ENCODE assay signal across 9 cellular contexts in genomic region chr11:74870485-74870884, GRCh38.
DNase-seq lines count a peak whose midpoint lies in the region; ATAC-seq and TF ChIP-seq lines count a peak whose summit lies in the region.
"Had no signal": no experiment of that assay in that cellular context is flagged by ENCODE, and none has a peak within 500 bp of the region (broad histone marks: within the 10 kb centered on the region; RNA-seq: fewer than 3 reads in every experiment).

No MANE protein-coding gene starts in this region.

- H3K36me3 ChIP-seq in subcutaneous abdominal adipose tissue (ENCODE audit: control insufficient read depth in 5 of 5, insufficient read depth in 5 of 5, low read length in 5 of 5) = peaks cover 25 to 50% (median 35%) of the 10 kb centered on the region in 5 donors
- H3K36me3 ChIP-seq in effector memory CD4-positive, alpha-beta T cell (ENCODE audit: control insufficient read depth, insufficient read depth, low read length) = peaks cover 41% of the 10 kb centered on the region

- H3K4me1 Mint-ChIP-seq in activated CD8-positive, alpha-beta T cell treated with anti-CD3 and anti-CD28 coated beads for 36 hours (ENCODE audit: low read depth) = no peaks in the 10 kb centered on the region
- H3K4me1 Mint-ChIP-seq in activated CD8-positive, alpha-beta T cell treated with anti-CD3 and anti-CD28 coated beads, Interleukin-2, amount 10 ng/mL, durations not matched to agents 7 days and 5 days (ENCODE audit: low read depth) = no peaks in the 10 kb centered on the region
- H3K4me1 Mint-ChIP-seq in effector memory CD8-positive, alpha-beta T cell (ENCODE audit: low read depth in 2 of 2) = no peaks in the 10 kb centered on the region

- H3K4me1 ChIP-seq in subcutaneous abdominal adipose tissue (ENCODE audit: control insufficient read depth in 5 of 5, insufficient read depth in 5 of 5, low read length in 5 of 5) = no peaks in the 10 kb centered on the region
- no peaks in the 10 kb centered on the region for H3K4me1 ChIP-seq in effector memory CD4-positive, alpha-beta T cell (ENCODE audit: control insufficient read depth, insufficient read depth, low read length, poor library complexity, severe bottlenecking)

- H3K36me3 Mint-ChIP-seq in activated CD8-positive, alpha-beta T cell treated with anti-CD3 and anti-CD28 coated beads for 36 hours (ENCODE audit: low read depth) = peaks cover 92% of the 10 kb centered on the region
- peaks cover 87% of the 10 kb centered on the region for H3K36me3 Mint-ChIP-seq in activated CD8-positive, alpha-beta T cell treated with anti-CD3 and anti-CD28 coated beads, Interleukin-2, amount 10 ng/mL, durations not matched to agents 7 days and 5 days (ENCODE audit: low read depth)
- peaks cover 5% of the 10 kb centered on the region for H3K36me3 Mint-ChIP-seq in effector memory CD8-positive, alpha-beta T cell (ENCODE audit: insufficient read depth)

- H3K4me3 ChIP-seq in subcutaneous abdominal adipose tissue (ENCODE audit: low read depth in 1 of 5, low read length in 5 of 5) = peak overlapping the region; percentile 17 to 65 (median 24)
- H3K4me3 ChIP-seq in effector memory CD4-positive, alpha-beta T cell (ENCODE audit: insufficient read depth, low read depth, low read length, poor library complexity, severe bottlenecking) = no peak overlapping the region

- DNase-seq in activated CD8-positive, alpha-beta T cell treated with anti-CD3 and anti-CD28 coated beads for 36 hours = no peak
- no peak for DNase-seq in activated CD8-positive, alpha-beta T cell treated with anti-CD3 and anti-CD28 coated beads, Interleukin-2, amount 10 ng/mL, durations not matched to agents 7 days and 5 days
- peak; percentile 16 for DNase-seq in cerebellar cortex (ENCODE audit: low spot score)
- DNase-seq in activated CD4-positive, CD25-positive, alpha-beta regulatory T cell (lab: John Stamatoyannopoulos, UW) = no peak
- no peak for DNase-seq in effector memory CD8-positive, alpha-beta T cell
- DNase-seq in effector memory CD4-positive, alpha-beta T cell = no peak
- DNase-seq: left ventricle myocardium superior had no signal

- ATAC-seq in activated CD8-positive, alpha-beta T cell treated with anti-CD3 and anti-CD28 coated beads for 36 hours = no peak
- no peak for ATAC-seq in activated CD8-positive, alpha-beta T cell treated with anti-CD3 and anti-CD28 coated beads, Interleukin-2, amount 10 ng/mL, durations not matched to agents 7 days and 5 days
- ATAC-seq in effector memory CD8-positive, alpha-beta T cell (replicated peaks) = no peak
- ATAC-seq: left ventricle myocardium superior had no signal

- peak; percentile 45 for TF ChIP-seq CTCF in activated CD8-positive, alpha-beta T cell treated with anti-CD3 and anti-CD28 coated beads for 36 hours (IDR thresholded peaks at IDR 0.05)
- peak; percentile 56 for TF ChIP-seq CTCF in LNCAP (IDR thresholded peaks at IDR 0.05)

- POLR2A ChIA-PET in activated CD8-positive, alpha-beta T cell treated with anti-CD3 and anti-CD28 coated beads for 36 hours (lab: Charles Lee) = interaction anchor here (1.1 kb wide), 1 partner anchor 15 kb away, joined by 5 read pairs; no protein-coding TSS in a partner anchor
- POLR2A ChIA-PET in activated CD8-positive, alpha-beta T cell treated with anti-CD3 and anti-CD28 coated beads, Interleukin-2, amount 10 ng/mL, durations not matched to agents 7 days and 5 days (lab: Charles Lee) = no interaction called here

- no peak overlapping the region for H3K4me3 Mint-ChIP-seq in activated CD8-positive, alpha-beta T cell treated with anti-CD3 and anti-CD28 coated beads for 36 hours
- no peak overlapping the region for H3K4me3 Mint-ChIP-seq in activated CD8-positive, alpha-beta T cell treated with anti-CD3 and anti-CD28 coated beads, Interleukin-2, amount 10 ng/mL, durations not matched to agents 7 days and 5 days
- no peak overlapping the region for H3K4me3 Mint-ChIP-seq in effector memory CD8-positive, alpha-beta T cell

- H3K27me3 Mint-ChIP-seq in activated CD8-positive, alpha-beta T cell treated with anti-CD3 and anti-CD28 coated beads for 36 hours = no peaks in the 10 kb centered on the region
- no peaks in the 10 kb centered on the region for H3K27me3 Mint-ChIP-seq in activated CD8-positive, alpha-beta T cell treated with anti-CD3 and anti-CD28 coated beads, Interleukin-2, amount 10 ng/mL, durations not matched to agents 7 days and 5 days (ENCODE audit: low read depth)
- H3K27me3 Mint-ChIP-seq in effector memory CD8-positive, alpha-beta T cell = no peaks in the 10 kb centered on the region

- no peak overlapping the region for H3K27ac Mint-ChIP-seq in activated CD8-positive, alpha-beta T cell treated with anti-CD3 and anti-CD28 coated beads for 36 hours
- no peak overlapping the region for H3K27ac Mint-ChIP-seq in activated CD8-positive, alpha-beta T cell treated with anti-CD3 and anti-CD28 coated beads, Interleukin-2, amount 10 ng/mL, durations not matched to agents 7 days and 5 days
- H3K27ac Mint-ChIP-seq in effector memory CD8-positive, alpha-beta T cell = no peak overlapping the region

- H3K9ac ChIP-seq in subcutaneous abdominal adipose tissue (ENCODE audit: low read length in 5 of 5) = no peak overlapping the region

- CTCF ChIA-PET in activated CD8-positive, alpha-beta T cell treated with anti-CD3 and anti-CD28 coated beads for 36 hours (lab: Charles Lee) = interaction anchor here (0.9 to 1.7 kb wide), 3 partner anchors 116 to 168 kb away, joined by 3 to 16 read pairs (median 3); no protein-coding TSS in a partner anchor
- CTCF ChIA-PET in activated CD8-positive, alpha-beta T cell treated with anti-CD3 and anti-CD28 coated beads, Interleukin-2, amount 10 ng/mL, durations not matched to agents 7 days and 5 days (lab: Charles Lee) = interaction anchor here (1.4 to 3.3 kb wide), 3 partner anchors 131 to 168 kb away, joined by 3 to 22 read pairs (median 5); no protein-coding TSS in a partner anchor

- H3K9me3 Mint-ChIP-seq in activated CD8-positive, alpha-beta T cell treated with anti-CD3 and anti-CD28 coated beads for 36 hours = peaks cover 73% of the 10 kb centered on the region
- H3K9me3 Mint-ChIP-seq in activated CD8-positive, alpha-beta T cell treated with anti-CD3 and anti-CD28 coated beads, Interleukin-2, amount 10 ng/mL, durations not matched to agents 7 days and 5 days (ENCODE audit: insufficient read depth) = peaks cover 47% of the 10 kb centered on the region
- H3K9me3 Mint-ChIP-seq in effector memory CD8-positive, alpha-beta T cell = peaks cover 17 to 39% of the 10 kb centered on the region in 2 donors

- H3K27me3 ChIP-seq in subcutaneous abdominal adipose tissue (ENCODE audit: control insufficient read depth in 5 of 5, insufficient read depth in 4 of 5, low read length in 5 of 5) = no peaks in the 10 kb centered on the region
- no peaks in the 10 kb centered on the region for H3K27me3 ChIP-seq in effector memory CD4-positive, alpha-beta T cell (replicated peaks; ENCODE audit: control insufficient read depth, insufficient read depth, low read length, poor library complexity, severe bottlenecking)

- intact Hi-C loops in activated CD8-positive, alpha-beta T cell treated with anti-CD3 and anti-CD28 coated beads for 36 hours (cut with micrococcal nuclease) = no loop called here

- no peak overlapping the region for H3K27ac ChIP-seq in subcutaneous abdominal adipose tissue (ENCODE audit: low read depth, low read length)
- no peak overlapping the region for H3K27ac ChIP-seq in effector memory CD4-positive, alpha-beta T cell (ENCODE audit: insufficient read depth, low read length, poor library complexity, severe bottlenecking)

- H3K9me3 ChIP-seq in subcutaneous abdominal adipose tissue (ENCODE audit: control insufficient read depth in 5 of 5, low read length in 5 of 5) = peaks cover 54 to 97% (median 83%) of the 10 kb centered on the region in 5 donors
- peaks cover 47% of the 10 kb centered on the region for H3K9me3 ChIP-seq in effector memory CD4-positive, alpha-beta T cell (ENCODE audit: control insufficient read depth, low read length)
